In the genomic region with DNA sequence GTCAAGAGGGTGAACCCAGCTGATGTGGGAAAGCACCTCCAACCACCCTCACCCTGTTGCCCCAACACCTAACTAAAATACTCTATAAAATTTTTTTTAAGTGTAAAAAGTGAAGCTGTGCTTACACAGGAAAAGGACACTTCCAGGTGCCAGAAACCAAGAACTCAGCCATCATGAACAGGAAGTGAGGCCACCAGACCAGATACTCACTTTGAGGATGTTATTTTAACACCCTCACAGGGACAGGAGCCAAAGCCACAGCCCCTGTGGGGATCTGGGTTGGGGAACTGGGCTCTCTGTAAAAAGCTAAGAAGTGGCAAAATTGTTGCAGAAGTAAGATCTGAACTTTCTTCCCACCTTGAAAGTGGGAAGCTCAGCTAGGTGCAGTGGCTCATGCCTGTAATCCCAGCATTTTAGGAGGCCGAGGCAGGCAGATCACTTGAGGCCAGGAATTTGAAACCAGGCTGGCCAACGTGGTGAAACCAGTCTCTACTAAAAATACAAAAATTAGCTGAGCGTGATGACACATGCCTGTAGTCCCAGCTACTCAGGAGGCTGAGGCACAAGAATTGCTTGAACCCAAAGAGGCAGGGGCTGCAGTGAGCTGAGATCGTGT, we compare ENCODE assay signal across 9 cellular contexts. TPM values are rescaled to one million over a fixed set of nuclear protein-coding genes. Genes with fewer than 3 reads are reported as not detected.
DNase-seq lines count a peak whose midpoint lies in the region; ATAC-seq, FAIRE-seq and TF ChIP-seq lines count a peak whose summit lies in the region.
"Had no signal": no experiment of that assay in that cellular context is flagged by ENCODE, and none has a peak within 500 bp of the region (broad histone marks: within the 10 kb centered on the region; RNA-seq: fewer than 3 reads in every experiment).

No MANE protein-coding gene starts in this region.

- FAIRE-seq in GM12892 (lab: Jason Lieb, UNC) (peak; percentile 27), urothelium cell line (lab: Jason Lieb, UNC) (no peak)
- FAIRE-seq: endometrium had no signal

- peak; percentile 27; the same call in 1 of the 2 replicates for TF ChIP-seq POLR2A in GM12892 (IDR thresholded peaks at IDR 0.05; ENCODE audit: low read depth, low read length)

- 45 to 51% methylated on average over 4 of the region's 4 CpGs for WGBS in lung, 2 donors

- ATAC-seq in HG03066 (IDR thresholded peaks at IDR 0.05; ENCODE audit: low read depth, unreplicated experiment), result peak; percentile 49
- no peak for ATAC-seq in lung (ENCODE audit: insufficient read depth, low FRiP score)
- no peak for ATAC-seq in GM18873 (IDR thresholded peaks at IDR 0.05; ENCODE audit: low FRiP score, unreplicated experiment)

- no peak overlapping the region for H3K27ac ChIP-seq in lung (ENCODE audit: low read depth in 1 of 2, low read length in 1 of 2)

- H3K27me3 ChIP-seq in lung (ENCODE audit: control insufficient read depth, insufficient read depth), result no peaks in the 10 kb centered on the region

- no peak overlapping the region for H3K4me3 ChIP-seq in lung

- DNase-seq in GM12892 (ENCODE audit: insufficient read length) (no peak), lung (ENCODE audit: low spot score) (peak; percentile 38), urothelium cell line (ENCODE audit: low spot score) (no peak), H4 (ENCODE audit: low spot score) (no peak), globus pallidus (ENCODE audit: low spot score) (no peak)
- DNase-seq in activated CD4-positive, alpha-beta T cell treated with anti-CD3 and anti-CD28 coated beads, Interleukin-2, amount 50 U/mL, for 48 hours, result peak; percentile 21 to 36

- no peaks in the 10 kb centered on the region for H3K9me3 ChIP-seq in lung (ENCODE audit: control insufficient read depth in 2 of 2, insufficient read depth in 1 of 2, low read length in 1 of 2)

- TF ChIP-seq CTCF in lung (IDR thresholded peaks at IDR 0.05; ENCODE audit: control extremely low read depth, extremely low read depth), result no peak

- H3K4me1 ChIP-seq in lung (ENCODE audit: control insufficient read depth in 2 of 2, insufficient read depth in 2 of 2, low read length in 2 of 2), result peaks cover 0 to 4% of the 10 kb centered on the region in 2 donors

- no peaks in the 10 kb centered on the region for H3K36me3 ChIP-seq in lung (ENCODE audit: control insufficient read depth in 2 of 2, insufficient read depth in 2 of 2, low read length in 2 of 2)

RNA-seq across cellular contexts. Expression of a gene that starts 3.8 kb away (rescaled TPM):
- not detected for polyA plus RNA-seq in GM12892 (2012; ENCODE audit: missing spikeins)
- 1 to 10 TPM; 4.1 to 5.8 TPM for total RNA-seq in lung
- polyA plus RNA-seq in lung, result 1 to 10 TPM; 1.5 to 1.7 TPM
- not detected in 2 replicates for total RNA-seq in H4 (2014; rRNA removed; shearing (Covaris generic))

RNA-seq across cellular contexts. Expression of a gene that starts 7.3 kb away (rescaled TPM):
- not detected for polyA plus RNA-seq in GM12892 (2012; ENCODE audit: missing spikeins)
- 10 to 100 TPM; 11.2 to 27.5 TPM for total RNA-seq in lung
- 1 to 10 TPM; 4.4 to 8.0 TPM for polyA plus RNA-seq in lung
- 3.0 and 3.7 TPM in 2 replicates for total RNA-seq in H4 (2014; rRNA removed; shearing (Covaris generic))

RNA-seq across cellular contexts. Expression of a gene that starts 42.3 kb away (rescaled TPM):
- 9.2 TPM for polyA plus RNA-seq in GM12892 (2012; ENCODE audit: missing spikeins)
- total RNA-seq in lung, result 10 to 100 TPM; 28.4 to 67.3 TPM
- 10 to 100 TPM; 21.8 to 35.2 TPM for polyA plus RNA-seq in lung
- 8.4 and 10.1 TPM in 2 replicates for total RNA-seq in H4 (2014; rRNA removed; shearing (Covaris generic))

Comparison
In these comparisons a context has a peak if more than half of its experiments do, and no peak if none do; other contexts are left out.
1. DNase-seq: peak in activated CD4-positive, alpha-beta T cell treated with anti-CD3 and anti-CD28 coated beads, Interleukin-2, amount 50 U/mL, for 48 hours (2 of 2) and lung (single experiment); none in GM12892 (single experiment), urothelium cell line (single experiment), H4 (single experiment) and globus pallidus (single experiment).